In the genomic region with DNA sequence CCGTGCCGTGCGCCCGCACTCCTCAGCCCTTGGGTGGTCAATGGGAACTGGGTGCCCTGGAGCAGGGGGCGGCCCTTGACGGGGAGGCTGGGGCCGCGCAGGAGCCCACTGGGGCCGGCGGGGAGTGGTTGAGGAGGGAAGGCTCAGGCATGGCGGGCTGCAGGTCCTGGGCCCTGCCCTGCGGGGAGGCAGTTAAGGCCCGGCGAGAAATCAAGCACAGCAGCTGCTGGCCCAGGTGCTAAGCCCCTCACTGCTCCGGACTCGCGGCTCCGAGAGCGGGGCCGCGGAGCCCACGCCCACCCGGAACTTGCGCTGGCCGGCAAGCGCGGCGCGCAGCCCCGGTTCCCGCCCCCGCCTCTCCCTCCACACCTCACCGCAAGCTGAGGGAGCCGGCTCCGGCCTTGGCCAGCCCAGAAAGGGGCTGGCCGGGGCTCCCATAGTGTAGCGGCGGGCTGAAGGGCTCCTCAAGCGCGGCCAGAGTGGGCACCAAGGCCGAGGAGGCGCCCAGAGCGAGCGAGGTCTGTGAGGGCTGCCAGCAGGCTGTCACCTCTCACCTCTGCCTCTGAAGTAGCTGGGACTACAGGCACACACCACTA, we compare ENCODE assay signal across 11 cellular contexts. TPM values are rescaled to one million over a fixed set of nuclear protein-coding genes. Genes with fewer than 3 reads are reported as not detected.
A peak's percentile ranks its signal among the peaks of the same experiment; 100 is the strongest.
DNase-seq lines count a peak whose midpoint lies in the region; ATAC-seq and TF ChIP-seq lines count a peak whose summit lies in the region.
"Had no signal": no experiment of that assay in that cellular context is flagged by ENCODE, and none has a peak within 500 bp of the region (broad histone marks: within the 10 kb centered on the region; RNA-seq: fewer than 3 reads in every experiment).

No MANE protein-coding gene starts in this region.

- no peak overlapping the region for H3K27ac ChIP-seq in effector memory CD4-positive, alpha-beta T cell (ENCODE audit: insufficient read depth, low read length, poor library complexity, severe bottlenecking)
- H3K27ac ChIP-seq: KMS-11 had no signal

- peak overlapping the region; percentile 33 for H3K4me3 ChIP-seq in AG10803 (ENCODE audit: low read length)
- H3K4me3 ChIP-seq in effector memory CD4-positive, alpha-beta T cell (ENCODE audit: insufficient read depth, low read depth, low read length, poor library complexity, severe bottlenecking): peak overlapping the region; percentile 31

- H3K36me3 ChIP-seq in effector memory CD4-positive, alpha-beta T cell (ENCODE audit: control insufficient read depth, insufficient read depth, low read length): no peaks in the 10 kb centered on the region

- DNase-seq in AG10803 (ENCODE audit: low read depth) (no peak), NCI-H2227 (lab: John Stamatoyannopoulos, UW; ENCODE audit: unreplicated experiment) (peak; percentile 34), omental fat pad (ENCODE audit: low spot score) (no peak), NCI-H2107 (lab: John Stamatoyannopoulos, UW) (no peak), AG08395 (ENCODE audit: low spot score) (no peak)
- no peak for DNase-seq in effector memory CD4-positive, alpha-beta T cell
- DNase-seq: effector CD8-positive, alpha-beta T cell; GF-D8 had no signal

- ATAC-seq in omental fat pad (ENCODE audit: low FRiP score): peak; percentile 37
- no peak for ATAC-seq in GM21447 (IDR thresholded peaks at IDR 0.05; ENCODE audit: unreplicated experiment)
- no peak for ATAC-seq in GM18498 (IDR thresholded peaks at IDR 0.05; ENCODE audit: unreplicated experiment)

- no peaks in the 10 kb centered on the region for H3K27me3 ChIP-seq in effector memory CD4-positive, alpha-beta T cell (replicated peaks; ENCODE audit: control insufficient read depth, insufficient read depth, low read length, poor library complexity, severe bottlenecking)

- no peaks in the 10 kb centered on the region for H3K9me3 ChIP-seq in effector memory CD4-positive, alpha-beta T cell (ENCODE audit: control insufficient read depth, low read length)

- no peak for TF ChIP-seq CTCF in AG10803 (conservative IDR thresholded peaks at IDR 0.05; ENCODE audit: low read length)
- TF ChIP-seq CTCF in omental fat pad (IDR thresholded peaks at IDR 0.05): no peak

- H3K4me1 ChIP-seq in effector memory CD4-positive, alpha-beta T cell (ENCODE audit: control insufficient read depth, insufficient read depth, low read length, poor library complexity, severe bottlenecking): no peaks in the 10 kb centered on the region

RNA-seq across cellular contexts. Expression of a gene that starts 7.8 kb away (rescaled TPM):
- total RNA-seq in omental fat pad: not detected

RNA-seq across cellular contexts. Expression of a gene that starts 53.2 kb away (rescaled TPM):
- total RNA-seq in omental fat pad: 10 to 100 TPM; 12.8 to 18.5 (median 16.3) TPM
